1 cellular context compared by ENCODE assay signal in genomic region chr14:106417224-106418049, GRCh38.
TF ChIP-seq lines count a peak whose summit lies in the region.

No MANE protein-coding gene starts in this region.

TF ChIP-seq in GM12878, 131 proteins besides CTCF, POLR2A, EP300 and RAD21 (continued from another document):
- peak; percentile 99 for TF ChIP-seq ZNF592 (IDR thresholded peaks at IDR 0.05)
- TF ChIP-seq HCFC1 (IDR thresholded peaks at IDR 0.05; ENCODE audit: low read length), result no peak; the same call in 1 of the 2 replicates
- peak in 1 of 2 experiments; percentile 43; a peak in 1 of 4 replicates for TF ChIP-seq SRF (IDR thresholded peaks at IDR 0.05; ENCODE audit: low read depth in 2 of 2, low read length in 2 of 2)
- TF ChIP-seq ZBTB33 (IDR thresholded peaks at IDR 0.05), result peak; percentile 75; the same call in 1 of the 2 replicates
- TF ChIP-seq PAX5 (IDR thresholded peaks at IDR 0.05; ENCODE audit: borderline replicate concordance, low read depth, low read length), result peak; percentile 29; the same call in 1 of the 2 replicates
